In genomic region chr13:35485451-35485850, GRCh38 we compare ENCODE assay signal across 1 cellular context.
TF ChIP-seq lines count a peak whose summit lies in the region.

No MANE protein-coding gene starts in this region.

TF ChIP-seq in HEK293, 187 proteins besides CTCF, POLR2A, EP300 and RAD21 (continued from another document):
- TF ChIP-seq ZNF785 (tag by site-specific recombination; IDR thresholded peaks at IDR 0.05) = no peak
- TF ChIP-seq SP7 (tag by site-specific recombination; IDR thresholded peaks at IDR 0.05) = peak; percentile 23; the same call in 1 of the 2 replicates
- TF ChIP-seq ZNF488 (tag by site-specific recombination; IDR thresholded peaks at IDR 0.05) = no peak
- no peak for TF ChIP-seq ZNF704 (tag by site-specific recombination; IDR thresholded peaks at IDR 0.05)
- no peak for TF ChIP-seq ZNF341 (tag by site-specific recombination; IDR thresholded peaks at IDR 0.05; ENCODE audit: low read depth)
- no peak for TF ChIP-seq ZNF692 (tag by site-specific recombination; IDR thresholded peaks at IDR 0.05)
- no peak for TF ChIP-seq ZFP3 (tag by site-specific recombination; IDR thresholded peaks at IDR 0.05; ENCODE audit: low read depth)
- no peak for TF ChIP-seq ZNF449 (tag by site-specific recombination; IDR thresholded peaks at IDR 0.05)
- peak; percentile 37 for TF ChIP-seq GLIS1 (tag by site-specific recombination; IDR thresholded peaks at IDR 0.05)
- no peak for TF ChIP-seq ZNF624 (tag by site-specific recombination; IDR thresholded peaks at IDR 0.05)
- TF ChIP-seq KLF1 (tag by site-specific recombination; IDR thresholded peaks at IDR 0.05) = no peak
- TF ChIP-seq ATF2 (tag by site-specific recombination; IDR thresholded peaks at IDR 0.05; ENCODE audit: low read depth) = no peak
- no peak for TF ChIP-seq ZNF121 (tag by site-specific recombination; IDR thresholded peaks at IDR 0.05)
- peak; percentile 80 for TF ChIP-seq FEZF1 (tag by site-specific recombination; IDR thresholded peaks at IDR 0.05)
- no peak for TF ChIP-seq ZNF433 (tag by site-specific recombination; IDR thresholded peaks at IDR 0.05; ENCODE audit: low read depth)
- TF ChIP-seq ZSCAN5A (tag by site-specific recombination; IDR thresholded peaks at IDR 0.05) = no peak
- TF ChIP-seq SETDB1 (IDR thresholded peaks at IDR 0.05; ENCODE audit: insufficient read length, low read length) = no peak
- TF ChIP-seq ZNF26 (tag by site-specific recombination; IDR thresholded peaks at IDR 0.05) = no peak
